Comparison of ENCODE assay signal across 25 cellular contexts in the genomic region with DNA sequence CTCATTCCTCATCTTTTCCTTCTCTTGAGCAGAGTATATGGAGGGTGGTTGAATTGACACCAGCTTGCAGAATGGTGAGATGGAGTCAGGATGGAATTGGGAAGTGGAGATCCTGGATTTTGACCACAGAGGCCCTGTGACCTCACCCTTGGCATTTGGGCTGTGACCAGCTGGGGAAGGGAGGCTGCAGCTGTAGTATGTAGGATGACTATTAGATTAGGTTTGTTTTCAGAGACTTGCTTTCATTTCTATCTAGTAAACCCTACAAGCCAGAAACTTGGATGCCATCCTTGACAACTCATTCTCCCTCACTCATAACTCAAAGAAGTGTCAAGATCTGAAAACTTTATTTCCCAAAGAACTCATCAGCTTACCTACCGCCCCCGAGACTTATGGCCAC. TPM values are rescaled to one million over a fixed set of nuclear protein-coding genes. Genes with fewer than 3 reads are reported as not detected.
"Had no signal": no experiment of that assay in that cellular context is flagged by ENCODE, and none has a peak within 500 bp of the region (broad histone marks: within the 10 kb centered on the region; RNA-seq: fewer than 3 reads in every experiment).

No MANE protein-coding gene starts in this region.

- ATAC-seq: esophagus mucosa; left lobe of liver; stimulated activated naive CD8-positive, alpha-beta T cell treated with anti-CD3 and anti-CD28 coated beads, Interleukin-15, amount 100 ng/mL, for 72 hours had no signal

- H3K4me3 ChIP-seq: ascending aorta, colonic mucosa, lung, suprapubic skin, transverse colon, uterus had no signal

- H3K27ac ChIP-seq: ascending aorta, colonic mucosa, suprapubic skin, transverse colon, uterus, WERI-Rb-1 had no signal

- H3K36me3 ChIP-seq: ascending aorta, colonic mucosa, suprapubic skin, transverse colon, uterus had no signal

- H3K27ac Mint-ChIP-seq: nephron had no signal

- H3K9me3 Mint-ChIP-seq: central memory CD8-positive, alpha-beta T cell; nephron; stimulated activated naive CD8-positive, alpha-beta T cell treated with anti-CD3 and anti-CD28 coated beads, Interleukin-15, amount 100 ng/mL, for 72 hours had no signal

- DNase-seq: activated CD4-positive, alpha-beta T cell treated with anti-CD3 and anti-CD28 coated beads for 1 hour; activated CD8-positive, alpha-beta memory T cell treated with anti-CD3 and anti-CD28 coated beads for 24 hours; activated CD8-positive, alpha-beta memory T cell treated with anti-CD3 and anti-CD28 coated beads, Interleukin-2, amount 50 U/mL, for 48 hours; activated effector memory CD4-positive, alpha-beta T cell treated with anti-CD3 and anti-CD28 coated beads, Interleukin-2, amount 50 U/mL, for 16 hours; activated naive CD4-positive, alpha-beta T cell treated with anti-CD3 and anti-CD28 coated beads, Interleukin-2, amount 50 U/mL, for 16 hours; activated T-cell treated with anti-CD3 and anti-CD28 coated beads, Interleukin-2, amount 50 U/mL, for 48 hours; colonic mucosa; hippocampal formation; nucleus accumbens; stimulated activated CD4-positive, alpha-beta T cell treated with anti-CD3 and anti-CD28 coated beads, Interleukin-15, amount 100 ng/mL, for 24 hours; stimulated activated CD4-positive, alpha-beta T cell treated with anti-CD3 and anti-CD28 coated beads, Interleukin-2, amount 100 ng/mL, for 48 hours; stimulated activated naive CD8-positive, alpha-beta T cell treated with anti-CD3 and anti-CD28 coated beads, Interleukin-15, amount 100 ng/mL, for 72 hours; transverse colon; uterus; WERI-Rb-1 had no signal

- H3K9me3 ChIP-seq: ascending aorta, colonic mucosa, suprapubic skin, transverse colon, uterus had no signal

- H3K27me3 ChIP-seq: ascending aorta, colonic mucosa, transverse colon, uterus had no signal

- H3K4me1 ChIP-seq: ascending aorta, colonic mucosa, suprapubic skin, uterus had no signal

RNA-seq across cellular contexts. Expression of gene GNGT2, which starts 5.9 kb away (rescaled TPM):
- total RNA-seq: ascending aorta, fibroblast of villous mesenchyme had no signal
- polyA plus RNA-seq: keratinocyte had no signal

RNA-seq across cellular contexts. Expression of gene ABI3, which starts 6.0 kb away (rescaled TPM):
- polyA plus RNA-seq: keratinocyte had no signal

RNA-seq across cellular contexts. Expression of gene PHOSPHO1, which starts 26.1 kb away (rescaled TPM):
- total RNA-seq: ascending aorta; colonic mucosa; T-helper 2 cell treated with Interferon-gamma antibody and Interleukin-4, amounts not matched to agents 100 ng/mL and 5 ng/mL, for 36 hours; transverse colon had no signal
